8 cellular contexts compared by ENCODE assay signal in the genomic region with DNA sequence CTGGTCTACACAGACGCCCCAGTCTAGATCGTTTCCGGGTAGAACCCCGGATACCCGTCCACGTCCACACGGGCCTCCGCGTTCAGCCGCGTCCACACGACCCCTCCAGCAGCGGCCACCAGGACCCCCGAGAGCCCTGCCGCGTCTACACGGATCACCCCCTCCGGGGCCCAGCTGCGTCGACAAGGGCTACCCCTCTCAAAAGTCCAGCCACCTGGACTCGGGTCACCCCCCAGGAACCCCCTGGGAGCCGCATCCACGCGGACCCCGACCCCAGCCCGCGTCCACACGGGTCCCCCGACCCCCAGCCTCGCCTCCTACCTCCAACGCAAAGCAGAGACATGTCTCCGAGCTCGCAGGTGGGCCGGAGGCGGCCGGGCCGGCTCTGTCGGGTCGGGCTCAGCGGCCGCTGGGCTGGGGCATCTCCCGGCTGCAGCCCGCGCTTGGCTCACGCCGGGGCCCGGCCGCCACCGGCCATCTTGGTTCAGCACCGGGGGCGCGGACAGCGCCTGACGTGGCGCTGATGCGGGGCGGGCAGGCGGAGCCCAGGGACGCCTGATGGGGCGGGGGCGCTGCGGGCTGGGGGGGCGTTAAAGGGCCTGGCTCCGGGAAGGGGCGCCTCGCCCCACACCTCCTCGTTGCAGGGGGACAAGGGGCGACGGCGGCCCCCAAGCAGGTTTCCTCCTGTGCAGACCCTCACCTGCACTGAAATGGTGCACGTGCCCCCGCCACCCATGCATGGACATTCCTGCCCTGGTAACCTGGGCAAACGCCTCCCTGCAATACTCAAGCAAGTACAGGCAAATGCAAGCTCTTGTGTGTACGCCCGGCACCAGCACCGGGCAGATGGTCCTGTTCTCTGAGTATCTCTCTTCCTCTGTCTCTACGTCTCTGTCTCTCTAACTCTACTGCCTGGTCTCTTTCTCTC. TPM values are rescaled to one million over a fixed set of nuclear protein-coding genes. Genes with fewer than 3 reads are reported as not detected.
A peak's percentile ranks its signal among the peaks of the same experiment; 100 is the strongest.
DNase-seq lines count a peak whose midpoint lies in the region; ATAC-seq and TF ChIP-seq lines count a peak whose summit lies in the region.

TSS of gene UNC13A (minus strand) at position 498 of the 928 bp plus-strand sequence. CDS start at position 343, 155 bp downstream.

- DNase-seq in NCI-H1092 treated with DMSO at 0.1 percent for 48 hours (lab: John Stamatoyannopoulos, UW) (peak; percentile 24), NCI-H1092 (lab: John Stamatoyannopoulos, UW) (no peak), NCI-H510A treated with DMSO at 0.1 percent for 48 hours (lab: John Stamatoyannopoulos, UW) (peak; percentile 83), foreskin keratinocyte (no peak), ovary (peak; percentile 27 to 81 (median 64)), globus pallidus (ENCODE audit: low spot score) (no peak), middle frontal gyrus (ENCODE audit: extremely low spot score, low spot score) (no peak)
- DNase-seq in activated T-helper 1 cell treated with anti-CD3 and anti-CD28 coated beads, Interleukin-12 subunit alpha, Interleukin-12 subunit beta, Interleukin-2, Interleukin-4 antibody, amounts not matched to agents 30 ng/mL and 10 ng/mL and 1 ng/mL, durations not matched to agents 14 hours and 24 hours and 36 hours (ENCODE audit: low spot score) = peak; percentile 28

- peaks cover 45% of the 10 kb centered on the region for H3K27me3 ChIP-seq in foreskin keratinocyte
- H3K27me3 ChIP-seq in ovary = peaks cover 8% of the 10 kb centered on the region

- no peak for TF ChIP-seq POLR2A in ovary (IDR thresholded peaks at IDR 0.05)

- H3K4me1 Mint-ChIP-seq in activated T-helper 1 cell treated with anti-CD3 and anti-CD28 coated beads, Interleukin-12 subunit alpha, Interleukin-12 subunit beta, Interleukin-2, Interleukin-4 antibody, amounts not matched to agents 30 ng/mL and 10 ng/mL and 1 ng/mL, durations not matched to agents 14 hours and 24 hours and 36 hours (ENCODE audit: low read depth) = peaks cover 9% of the 10 kb centered on the region

- WGBS in ovary, 3 donors = 1 to 2% (median 1%) methylated on average over 40 to 77 of the region's 77 CpGs

- peaks cover 1% of the 10 kb centered on the region for H3K36me3 Mint-ChIP-seq in activated T-helper 1 cell treated with anti-CD3 and anti-CD28 coated beads, Interleukin-12 subunit alpha, Interleukin-12 subunit beta, Interleukin-2, Interleukin-4 antibody, amounts not matched to agents 30 ng/mL and 10 ng/mL and 1 ng/mL, durations not matched to agents 14 hours and 24 hours and 36 hours (ENCODE audit: low read depth)

- ATAC-seq in foreskin keratinocyte = peak; percentile 42

- H3K4me3 ChIP-seq in ovary = no peak within 1 kb of the TSS

- H3K27ac Mint-ChIP-seq in activated T-helper 1 cell treated with anti-CD3 and anti-CD28 coated beads, Interleukin-12 subunit alpha, Interleukin-12 subunit beta, Interleukin-2, Interleukin-4 antibody, amounts not matched to agents 30 ng/mL and 10 ng/mL and 1 ng/mL, durations not matched to agents 14 hours and 24 hours and 36 hours = no peak within 1 kb of the TSS

- H3K27me3 Mint-ChIP-seq in activated T-helper 1 cell treated with anti-CD3 and anti-CD28 coated beads, Interleukin-12 subunit alpha, Interleukin-12 subunit beta, Interleukin-2, Interleukin-4 antibody, amounts not matched to agents 30 ng/mL and 10 ng/mL and 1 ng/mL, durations not matched to agents 14 hours and 24 hours and 36 hours (ENCODE audit: insufficient read depth) = peaks cover 46% of the 10 kb centered on the region

- H3K9me3 ChIP-seq in ovary = no peaks in the 10 kb centered on the region

- no peak for TF ChIP-seq CTCF in foreskin keratinocyte (conservative IDR thresholded peaks at IDR 0.05)
- no peak for TF ChIP-seq CTCF in ovary (IDR thresholded peaks at IDR 0.05)

- no peak within 1 kb of the TSS for H3K4me3 Mint-ChIP-seq in activated T-helper 1 cell treated with anti-CD3 and anti-CD28 coated beads, Interleukin-12 subunit alpha, Interleukin-12 subunit beta, Interleukin-2, Interleukin-4 antibody, amounts not matched to agents 30 ng/mL and 10 ng/mL and 1 ng/mL, durations not matched to agents 14 hours and 24 hours and 36 hours

- H3K4me1 ChIP-seq in foreskin keratinocyte (no peaks in the 10 kb centered on the region), ovary (ENCODE audit: insufficient read depth) (peaks cover 6% of the 10 kb centered on the region)

- no peak for TF ChIP-seq EP300 in ovary (IDR thresholded peaks at IDR 0.05)

- no peaks in the 10 kb centered on the region for H3K9me3 Mint-ChIP-seq in activated T-helper 1 cell treated with anti-CD3 and anti-CD28 coated beads, Interleukin-12 subunit alpha, Interleukin-12 subunit beta, Interleukin-2, Interleukin-4 antibody, amounts not matched to agents 30 ng/mL and 10 ng/mL and 1 ng/mL, durations not matched to agents 14 hours and 24 hours and 36 hours

- intact Hi-C loops in activated T-helper 1 cell treated with anti-CD3 and anti-CD28 coated beads, Interleukin-12 subunit alpha, Interleukin-12 subunit beta, Interleukin-2, Interleukin-4 antibody, amounts not matched to agents 30 ng/mL and 10 ng/mL and 1 ng/mL, durations not matched to agents 14 hours and 24 hours and 36 hours (cut with micrococcal nuclease) = no loop called here
- intact Hi-C loops in ovary (cut with DNase I) = no loop called here

- H3K36me3 ChIP-seq in ovary = no peaks in the 10 kb centered on the region

- H3K27ac ChIP-seq in foreskin keratinocyte = no peak within 1 kb of the TSS
- H3K27ac ChIP-seq in ovary = no peak within 1 kb of the TSS

RNA-seq across cellular contexts. Expression of gene UNC13A, which starts in this region (rescaled TPM):
- 0.02 TPM in 1 of 2 replicates, not detected in the other for total RNA-seq in activated T-helper 1 cell treated with anti-CD3 and anti-CD28 coated beads, Interleukin-12 subunit alpha, Interleukin-12 subunit beta, Interleukin-2, Interleukin-4 antibody, amounts not matched to agents 30 ng/mL and 10 ng/mL and 1 ng/mL, durations not matched to agents 14 hours and 24 hours and 36 hours
- 0.03 and 0.04 TPM in 2 replicates for total RNA-seq in foreskin keratinocyte
- under 0.01 TPM in 1 of 2 replicates, not detected in the other for polyA plus RNA-seq in foreskin keratinocyte
- total RNA-seq in ovary = under 1 TPM; 0.08 to 0.32 (median 0.12) TPM
- polyA plus RNA-seq in ovary = under 1 TPM; 0.24 to 0.38 TPM

Comparison
In these comparisons a context has a peak if more than half of its experiments do, and no peak if none do; other contexts are left out.
1. DNase-seq: peak in NCI-H1092 treated with DMSO at 0.1 percent for 48 hours (single experiment) and NCI-H510A treated with DMSO at 0.1 percent for 48 hours (single experiment); none in NCI-H1092 (single experiment), foreskin keratinocyte (0 of 2), globus pallidus (single experiment) and middle frontal gyrus (single experiment).
2. Peak in DNase-seq in activated T-helper 1 cell treated with anti-CD3 and anti-CD28 coated beads, Interleukin-12 subunit alpha, Interleukin-12 subunit beta, Interleukin-2, Interleukin-4 antibody, amounts not matched to agents 30 ng/mL and 10 ng/mL and 1 ng/mL, durations not matched to agents 14 hours and 24 hours and 36 hours; RNA of the gene not detected or under 1 TPM.
3. Peak in ATAC-seq in foreskin keratinocyte; RNA of the gene not detected or under 1 TPM.
4. Peak in DNase-seq in ovary; RNA of the gene not detected or under 1 TPM.